In genomic region chr11:66035653-66036333, GRCh38 we compare ENCODE assay signal across 11 cellular contexts. TPM values are rescaled to one million over a fixed set of nuclear protein-coding genes. Genes with fewer than 3 reads are reported as not detected.
"Had no signal": no experiment of that assay in that cellular context is flagged by ENCODE, and none has a peak within 500 bp of the region (broad histone marks: within the 10 kb centered on the region; RNA-seq: fewer than 3 reads in every experiment).

No MANE protein-coding gene starts in this region.

- H3K27ac ChIP-seq: lower lobe of right lung, skin epidermis, stomach had no signal

- H3K4me3 ChIP-seq: lower lobe of right lung, skin epidermis, stomach had no signal

- ATAC-seq: effector memory CD8-positive, alpha-beta T cell; lower lobe of right lung; WTC11 had no signal

- H3K36me3 ChIP-seq: lower lobe of right lung, stomach had no signal

- DNase-seq: activated CD4-positive, alpha-beta T cell treated with anti-CD3 and anti-CD28 coated beads, Interleukin-2, amount 10 ng/mL, durations not matched to agents 7 days and 5 days; cortex of kidney; effector memory CD8-positive, alpha-beta T cell; lower lobe of right lung; stomach had no signal

- H3K9me3 ChIP-seq: lower lobe of right lung, stomach had no signal

- H3K4me1 ChIP-seq: lower lobe of right lung, stomach had no signal

RNA-seq across cellular contexts. Expression of gene CATSPER1, which starts 9.5 kb away (rescaled TPM):
- total RNA-seq: activated CD4-positive, alpha-beta T cell treated with anti-CD3 and anti-CD28 coated beads, Interleukin-2, amount 10 ng/mL, durations not matched to agents 7 days and 5 days; activated CD8-positive, alpha-beta memory T cell treated with anti-CD3 and anti-CD28 coated beads for 36 hours; mesothelial cell of epicardium; myocyte; neural crest cell; stomach; WTC11 had no signal

RNA-seq across cellular contexts. Expression of gene GAL3ST3, which starts 13.2 kb away (rescaled TPM):
- total RNA-seq: activated CD4-positive, alpha-beta T cell treated with anti-CD3 and anti-CD28 coated beads, Interleukin-2, amount 10 ng/mL, durations not matched to agents 7 days and 5 days; lower lobe of right lung; myocyte; stomach had no signal
- polyA plus RNA-seq: stomach had no signal

RNA-seq across cellular contexts. Expression of gene CST6, which starts 24.0 kb away (rescaled TPM):
- total RNA-seq: activated CD4-positive, alpha-beta T cell treated with anti-CD3 and anti-CD28 coated beads, Interleukin-2, amount 10 ng/mL, durations not matched to agents 7 days and 5 days; activated CD8-positive, alpha-beta memory T cell treated with anti-CD3 and anti-CD28 coated beads for 36 hours; myocyte; neural crest cell had no signal
